ENCODE assay signal across 23 cellular contexts in genomic region chr9:70006299-70006698, GRCh38. TPM values are rescaled to one million over a fixed set of nuclear protein-coding genes. Genes with fewer than 3 reads are reported as not detected.
"Had no signal": no experiment of that assay in that cellular context is flagged by ENCODE, and none has a peak within 500 bp of the region (broad histone marks: within the 10 kb centered on the region; RNA-seq: fewer than 3 reads in every experiment).

No MANE protein-coding gene starts in this region.

- H2AFZ ChIP-seq: hepatocyte had no signal

- DNase-seq: activated CD4-positive, alpha-beta T cell treated with anti-CD3 and anti-CD28 coated beads, Interleukin-2, amount 50 U/mL, for 4 hours; activated CD8-positive, alpha-beta memory T cell treated with anti-CD3 and anti-CD28 coated beads for 24 hours; activated naive CD4-positive, alpha-beta T cell treated with Interleukin-2 at 50 U/mL for 16 hours; activated naive CD8-positive, alpha-beta T cell treated with anti-CD3 and anti-CD28 coated beads for 36 hours; activated T-cell treated with anti-CD3 and anti-CD28 coated beads, Interleukin-2, amount 50 U/mL, for 48 hours; amniotic stem cell; dermis blood vessel endothelial cell; effector memory CD4-positive, alpha-beta T cell; esophagus squamous epithelium; foreskin melanocyte; glutamatergic neuron; left ventricle myocardium superior; mesenchymal stem cell; nephron progenitor cell; right lobe of liver; small intestine; stimulated activated CD4-positive, alpha-beta T cell treated with anti-CD3 and anti-CD28 coated beads, Interleukin-2, amount 100 ng/mL, for 24 hours; stimulated activated naive CD8-positive, alpha-beta T cell treated with anti-CD3 and anti-CD28 coated beads, Interleukin-15, amount 100 ng/mL, for 72 hours; T-helper 1 cell had no signal

- H3K27ac ChIP-seq: hepatocyte, right lobe of liver, suprapubic skin had no signal

- H3K9me3 ChIP-seq: esophagus squamous epithelium, right lobe of liver, suprapubic skin, tibial nerve had no signal

- H3K4me1 Mint-ChIP-seq: activated naive CD8-positive, alpha-beta T cell treated with anti-CD3 and anti-CD28 coated beads for 36 hours; stimulated activated effector memory CD8-positive, alpha-beta T cell treated with anti-CD3 and anti-CD28 coated beads, Interleukin-12 subunit alpha, Interleukin-12 subunit beta, amount 100 ng/mL, for 72 hours; stimulated activated naive CD8-positive, alpha-beta T cell treated with anti-CD3 and anti-CD28 coated beads, Interleukin-15, amount 100 ng/mL, for 72 hours had no signal

- H3K4me2 ChIP-seq: hepatocyte had no signal

- H3K4me1 ChIP-seq: right lobe of liver had no signal

- H3K4me3 ChIP-seq: esophagus squamous epithelium, hepatocyte, right lobe of liver, suprapubic skin, tibial nerve had no signal

- H3K27ac Mint-ChIP-seq: activated naive CD8-positive, alpha-beta T cell treated with anti-CD3 and anti-CD28 coated beads for 36 hours; nephron progenitor cell; stimulated activated effector memory CD8-positive, alpha-beta T cell treated with anti-CD3 and anti-CD28 coated beads, Interleukin-12 subunit alpha, Interleukin-12 subunit beta, amount 100 ng/mL, for 72 hours; stimulated activated naive CD8-positive, alpha-beta T cell treated with anti-CD3 and anti-CD28 coated beads, Interleukin-15, amount 100 ng/mL, for 72 hours had no signal

- H3K4me3 Mint-ChIP-seq: activated naive CD8-positive, alpha-beta T cell treated with anti-CD3 and anti-CD28 coated beads for 36 hours; nephron progenitor cell; stimulated activated effector memory CD8-positive, alpha-beta T cell treated with anti-CD3 and anti-CD28 coated beads, Interleukin-12 subunit alpha, Interleukin-12 subunit beta, amount 100 ng/mL, for 72 hours; stimulated activated naive CD8-positive, alpha-beta T cell treated with anti-CD3 and anti-CD28 coated beads, Interleukin-15, amount 100 ng/mL, for 72 hours had no signal

- H3K9me3 Mint-ChIP-seq: activated naive CD8-positive, alpha-beta T cell treated with anti-CD3 and anti-CD28 coated beads for 36 hours; stimulated activated effector memory CD8-positive, alpha-beta T cell treated with anti-CD3 and anti-CD28 coated beads, Interleukin-12 subunit alpha, Interleukin-12 subunit beta, amount 100 ng/mL, for 72 hours; stimulated activated naive CD8-positive, alpha-beta T cell treated with anti-CD3 and anti-CD28 coated beads, Interleukin-15, amount 100 ng/mL, for 72 hours had no signal

- H3K36me3 Mint-ChIP-seq: activated naive CD8-positive, alpha-beta T cell treated with anti-CD3 and anti-CD28 coated beads for 36 hours; stimulated activated effector memory CD8-positive, alpha-beta T cell treated with anti-CD3 and anti-CD28 coated beads, Interleukin-12 subunit alpha, Interleukin-12 subunit beta, amount 100 ng/mL, for 72 hours had no signal

- H3K79me2 ChIP-seq: hepatocyte had no signal

- H3K36me3 ChIP-seq: esophagus squamous epithelium, right lobe of liver, suprapubic skin, tibial nerve had no signal

- ATAC-seq: left ventricle myocardium superior; right lobe of liver; stimulated activated effector memory CD8-positive, alpha-beta T cell treated with anti-CD3 and anti-CD28 coated beads, Interleukin-12 subunit alpha, Interleukin-12 subunit beta, amount 100 ng/mL, for 72 hours; stimulated activated naive CD8-positive, alpha-beta T cell treated with anti-CD3 and anti-CD28 coated beads, Interleukin-15, amount 100 ng/mL, for 72 hours had no signal

- H3K27me3 ChIP-seq: esophagus squamous epithelium, hepatocyte, right lobe of liver, suprapubic skin, tibial nerve had no signal

RNA-seq across cellular contexts. Expression of gene MAMDC2, which starts 37.3 kb away (rescaled TPM):
- total RNA-seq: activated naive CD8-positive, alpha-beta T cell treated with anti-CD3 and anti-CD28 coated beads for 36 hours had no signal
